1 cellular context compared by ENCODE assay signal in genomic region chr5:118987988-118988945, GRCh38.
TF ChIP-seq lines count a peak whose summit lies in the region.

A gene with protein sequence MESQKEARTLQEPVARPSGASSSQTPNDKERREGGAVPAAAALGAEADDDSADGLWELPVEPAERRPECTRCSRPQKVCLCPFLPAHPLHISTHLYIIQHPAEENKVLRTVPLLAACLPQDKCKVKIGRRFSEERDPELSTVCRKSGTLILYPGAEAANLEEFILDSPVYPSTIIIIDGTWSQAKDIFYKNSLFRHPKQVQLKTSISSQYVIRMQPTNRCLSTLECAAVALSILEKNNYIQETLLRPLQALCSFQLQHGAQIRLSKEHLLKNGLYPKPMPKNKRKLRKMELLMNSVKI (minus strand): TSS chr5:118988547. CDS start chr5:118988511, 36 bp downstream.

TF ChIP-seq in HepG2, 621 proteins besides CTCF, POLR2A, EP300 and RAD21 (continued from another document and continues in another):
- TF ChIP-seq TERF1 (CRISPR knock-in tag; IDR thresholded peaks at IDR 0.05) = no peak
- TF ChIP-seq BCL6 (CRISPR knock-in tag; IDR thresholded peaks at IDR 0.05) = peak; percentile 55
- TF ChIP-seq, protein P1, sequence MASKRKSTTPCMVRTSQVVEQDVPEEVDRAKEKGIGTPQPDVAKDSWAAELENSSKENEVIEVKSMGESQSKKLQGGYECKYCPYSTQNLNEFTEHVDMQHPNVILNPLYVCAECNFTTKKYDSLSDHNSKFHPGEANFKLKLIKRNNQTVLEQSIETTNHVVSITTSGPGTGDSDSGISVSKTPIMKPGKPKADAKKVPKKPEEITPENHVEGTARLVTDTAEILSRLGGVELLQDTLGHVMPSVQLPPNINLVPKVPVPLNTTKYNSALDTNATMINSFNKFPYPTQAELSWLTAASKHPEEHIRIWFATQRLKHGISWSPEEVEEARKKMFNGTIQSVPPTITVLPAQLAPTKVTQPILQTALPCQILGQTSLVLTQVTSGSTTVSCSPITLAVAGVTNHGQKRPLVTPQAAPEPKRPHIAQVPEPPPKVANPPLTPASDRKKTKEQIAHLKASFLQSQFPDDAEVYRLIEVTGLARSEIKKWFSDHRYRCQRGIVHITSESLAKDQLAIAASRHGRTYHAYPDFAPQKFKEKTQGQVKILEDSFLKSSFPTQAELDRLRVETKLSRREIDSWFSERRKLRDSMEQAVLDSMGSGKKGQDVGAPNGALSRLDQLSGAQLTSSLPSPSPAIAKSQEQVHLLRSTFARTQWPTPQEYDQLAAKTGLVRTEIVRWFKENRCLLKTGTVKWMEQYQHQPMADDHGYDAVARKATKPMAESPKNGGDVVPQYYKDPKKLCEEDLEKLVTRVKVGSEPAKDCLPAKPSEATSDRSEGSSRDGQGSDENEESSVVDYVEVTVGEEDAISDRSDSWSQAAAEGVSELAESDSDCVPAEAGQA (IDR thresholded peaks at IDR 0.05; ENCODE audit: low read depth) = peak; percentile 75
- TF ChIP-seq, protein P1 (CRISPR knock-in tag; IDR thresholded peaks at IDR 0.05; ENCODE audit: borderline replicate concordance) = no peak
- TF ChIP-seq TOPORS (CRISPR knock-in tag; IDR thresholded peaks at IDR 0.05) = peak; percentile 94; the same call in 1 of the 2 replicates
- TF ChIP-seq KMT2A (CRISPR knock-in tag; IDR thresholded peaks at IDR 0.05) = peak; percentile 87; the same call in 1 of the 2 replicates
- TF ChIP-seq PHB2 (IDR thresholded peaks at IDR 0.05; ENCODE audit: partially characterized antibody) = no peak
- peak; percentile 54; the same call in 1 of the 2 replicates for TF ChIP-seq MED1 (CRISPR knock-in tag; IDR thresholded peaks at IDR 0.05)
- no peak for TF ChIP-seq DBP (CRISPR knock-in tag; IDR thresholded peaks at IDR 0.05; ENCODE audit: not compliant biosample characterization)
- no peak for TF ChIP-seq SRSF9 (IDR thresholded peaks at IDR 0.05; ENCODE audit: borderline replicate concordance, insufficient read depth, low read depth, low read length, poor library complexity, severe bottlenecking)
- peak; percentile 77; the same call in 1 of the 2 replicates for TF ChIP-seq KAT8 (CRISPR knock-in tag; IDR thresholded peaks at IDR 0.05)
- no peak for TF ChIP-seq ZNF572 (CRISPR knock-in tag; IDR thresholded peaks at IDR 0.05)
- TF ChIP-seq ZNF747 (CRISPR knock-in tag; IDR thresholded peaks at IDR 0.05; ENCODE audit: borderline replicate concordance) = peak; percentile 87; the same call in 1 of the 2 replicates
- TF ChIP-seq KDM6A (CRISPR knock-in tag; IDR thresholded peaks at IDR 0.05; ENCODE audit: low read depth) = no peak
- TF ChIP-seq ZNF83 (CRISPR knock-in tag; IDR thresholded peaks at IDR 0.05; ENCODE audit: borderline replicate concordance) = 0 out of 2 replicates have a peak, but pooled peaks have one; percentile 84
- TF ChIP-seq RXRB (CRISPR knock-in tag; IDR thresholded peaks at IDR 0.05; ENCODE audit: borderline replicate concordance) = peak; percentile 59; the same call in 1 of the 2 replicates
- TF ChIP-seq, protein P2, sequence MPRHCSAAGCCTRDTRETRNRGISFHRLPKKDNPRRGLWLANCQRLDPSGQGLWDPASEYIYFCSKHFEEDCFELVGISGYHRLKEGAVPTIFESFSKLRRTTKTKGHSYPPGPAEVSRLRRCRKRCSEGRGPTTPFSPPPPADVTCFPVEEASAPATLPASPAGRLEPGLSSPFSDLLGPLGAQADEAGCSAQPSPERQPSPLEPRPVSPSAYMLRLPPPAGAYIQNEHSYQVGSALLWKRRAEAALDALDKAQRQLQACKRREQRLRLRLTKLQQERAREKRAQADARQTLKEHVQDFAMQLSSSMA (CRISPR knock-in tag; IDR thresholded peaks at IDR 0.05) = no peak
- peak; percentile 80; the same call in 1 of the 2 replicates for TF ChIP-seq HNF1B (CRISPR knock-in tag; IDR thresholded peaks at IDR 0.05)
- TF ChIP-seq ZFP62 (CRISPR knock-in tag; IDR thresholded peaks at IDR 0.05) = no peak
- TF ChIP-seq ASH2L (IDR thresholded peaks at IDR 0.05; ENCODE audit: insufficient read length, low read depth, low read length) = peak; percentile 92
- TF ChIP-seq RBM39 (IDR thresholded peaks at IDR 0.05; ENCODE audit: low read depth, low read length, poor library complexity, severe bottlenecking) = peak; percentile 66
- TF ChIP-seq ZNF224 (CRISPR knock-in tag; IDR thresholded peaks at IDR 0.05) = peak; percentile 58; the same call in 1 of the 2 replicates
- TF ChIP-seq ISL2 (CRISPR knock-in tag; IDR thresholded peaks at IDR 0.05) = no peak; the same call in 1 of the 2 replicates
- TF ChIP-seq IKZF4 (CRISPR knock-in tag; IDR thresholded peaks at IDR 0.05; ENCODE audit: borderline replicate concordance, low read depth, not compliant biosample characterization) = peak; percentile 59
- TF ChIP-seq ATM (IDR thresholded peaks at IDR 0.05; ENCODE audit: borderline replicate concordance) = no peak
- TF ChIP-seq IRF2 (CRISPR knock-in tag; IDR thresholded peaks at IDR 0.05) = no peak; the same call in 1 of the 2 replicates
- no peak; the same call in 1 of the 2 replicates for TF ChIP-seq HNRNPUL1 (IDR thresholded peaks at IDR 0.05; ENCODE audit: low read depth, low read length)
- TF ChIP-seq ZC3H13 (CRISPR knock-in tag; IDR thresholded peaks at IDR 0.05) = peak; percentile 87; the same call in 1 of the 2 replicates
- peak; percentile 67 for TF ChIP-seq E2F1 (CRISPR knock-in tag; IDR thresholded peaks at IDR 0.05)
- TF ChIP-seq EHMT2 (IDR thresholded peaks at IDR 0.05; ENCODE audit: borderline replicate concordance, low read depth, low read length) = no peak
- no peak for TF ChIP-seq FOSL1 (CRISPR knock-in tag; IDR thresholded peaks at IDR 0.05; ENCODE audit: borderline replicate concordance)
- TF ChIP-seq ZFX (CRISPR knock-in tag; IDR thresholded peaks at IDR 0.05; ENCODE audit: low read depth) = peak; percentile 98
- TF ChIP-seq CENPT (CRISPR knock-in tag; IDR thresholded peaks at IDR 0.05; ENCODE audit: low read depth) = peak; percentile 90; the same call in 1 of the 2 replicates
- no peak for TF ChIP-seq TEAD3 (CRISPR knock-in tag; optimal IDR thresholded peaks at IDR 0.05; ENCODE audit: borderline replicate concordance)
- TF ChIP-seq AKAP8 (CRISPR knock-in tag; IDR thresholded peaks at IDR 0.05) = no peak
- TF ChIP-seq, protein P3, sequence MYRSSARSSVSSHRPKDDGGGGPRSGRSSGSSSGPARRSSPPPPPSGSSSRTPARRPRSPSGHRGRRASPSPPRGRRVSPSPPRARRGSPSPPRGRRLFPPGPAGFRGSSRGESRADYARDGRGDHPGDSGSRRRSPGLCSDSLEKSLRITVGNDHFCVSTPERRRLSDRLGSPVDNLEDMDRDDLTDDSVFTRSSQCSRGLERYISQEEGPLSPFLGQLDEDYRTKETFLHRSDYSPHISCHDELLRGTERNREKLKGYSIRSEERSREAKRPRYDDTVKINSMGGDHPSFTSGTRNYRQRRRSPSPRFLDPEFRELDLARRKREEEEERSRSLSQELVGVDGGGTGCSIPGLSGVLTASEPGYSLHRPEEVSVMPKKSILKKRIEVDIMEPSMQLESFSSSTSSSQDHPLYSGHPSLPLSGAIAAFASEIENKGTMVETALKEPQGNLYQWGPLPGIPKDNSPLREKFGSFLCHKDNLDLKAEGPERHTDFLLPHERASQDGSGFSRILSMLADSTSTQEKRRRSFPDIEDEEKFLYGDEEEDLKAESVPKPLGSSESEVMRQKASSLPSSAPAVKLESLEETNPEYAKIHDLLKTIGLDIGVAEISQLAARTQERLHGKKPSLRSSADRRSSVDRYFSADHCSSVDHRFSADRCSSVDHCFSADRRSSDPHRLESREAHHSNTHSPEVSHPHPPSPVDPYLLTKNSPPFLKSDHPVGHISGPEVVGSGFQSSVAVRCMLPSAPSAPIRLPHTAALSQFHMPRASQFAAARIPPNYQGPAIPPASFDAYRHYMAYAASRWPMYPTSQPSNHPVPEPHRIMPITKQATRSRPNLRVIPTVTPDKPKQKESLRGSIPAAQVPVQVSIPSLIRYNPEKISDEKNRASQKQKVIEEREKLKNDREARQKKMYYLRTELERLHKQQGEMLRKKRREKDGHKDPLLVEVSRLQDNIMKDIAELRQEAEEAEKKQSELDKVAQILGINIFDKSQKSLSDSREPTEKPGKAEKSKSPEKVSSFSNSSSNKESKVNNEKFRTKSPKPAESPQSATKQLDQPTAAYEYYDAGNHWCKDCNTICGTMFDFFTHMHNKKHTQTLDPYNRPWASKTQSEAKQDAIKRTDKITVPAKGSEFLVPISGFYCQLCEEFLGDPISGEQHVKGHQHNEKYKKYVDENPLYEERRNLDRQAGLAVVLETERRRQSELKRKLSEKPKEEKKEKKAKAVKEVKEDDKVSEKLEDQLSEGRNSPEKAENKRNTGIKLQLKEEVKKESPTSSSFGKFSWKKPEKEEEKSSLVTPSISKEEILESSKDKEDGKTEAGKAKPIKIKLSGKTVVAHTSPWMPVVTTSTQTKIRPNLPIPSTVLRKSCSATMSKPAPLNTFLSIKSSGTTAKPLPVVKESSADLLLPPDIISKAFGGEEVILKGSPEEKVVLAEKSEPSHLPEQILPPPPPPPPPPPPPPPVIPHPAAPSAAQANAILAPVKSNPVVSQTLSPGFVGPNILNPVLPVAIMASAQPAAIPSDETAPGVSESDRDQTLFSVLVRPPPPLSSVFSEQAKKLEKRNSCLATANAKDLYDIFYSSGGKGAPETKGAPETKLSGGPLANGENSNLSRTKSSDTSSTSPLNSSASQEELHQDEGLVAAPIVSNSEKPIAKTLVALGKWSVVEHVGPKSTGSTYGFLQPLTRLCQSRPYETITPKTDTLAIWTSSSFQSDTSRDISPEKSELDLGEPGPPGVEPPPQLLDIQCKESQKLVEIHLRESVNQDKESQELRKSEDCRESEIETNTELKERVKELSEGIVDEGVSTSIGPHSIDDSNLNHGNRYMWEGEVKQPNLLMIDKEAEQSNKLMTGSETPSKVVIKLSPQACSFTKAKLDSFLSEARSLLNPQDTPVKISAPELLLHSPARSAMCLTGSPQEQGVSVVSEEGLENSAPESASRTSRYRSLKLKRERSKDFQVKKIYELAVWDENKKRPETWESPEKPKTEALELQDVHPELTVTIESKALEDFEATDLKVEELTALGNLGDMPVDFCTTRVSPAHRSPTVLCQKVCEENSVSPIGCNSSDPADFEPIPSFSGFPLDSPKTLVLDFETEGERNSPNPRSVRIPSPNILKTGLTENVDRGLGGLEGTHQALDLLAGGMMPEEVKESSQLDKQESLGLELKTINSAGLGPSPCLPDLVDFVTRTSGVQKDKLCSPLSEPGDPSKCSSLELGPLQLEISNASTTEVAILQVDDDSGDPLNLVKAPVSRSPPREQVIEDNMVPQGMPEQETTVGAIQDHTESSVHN (CRISPR knock-in tag; IDR thresholded peaks at IDR 0.05) = no peak
